15 cellular contexts compared by ENCODE assay signal in the genomic region with DNA sequence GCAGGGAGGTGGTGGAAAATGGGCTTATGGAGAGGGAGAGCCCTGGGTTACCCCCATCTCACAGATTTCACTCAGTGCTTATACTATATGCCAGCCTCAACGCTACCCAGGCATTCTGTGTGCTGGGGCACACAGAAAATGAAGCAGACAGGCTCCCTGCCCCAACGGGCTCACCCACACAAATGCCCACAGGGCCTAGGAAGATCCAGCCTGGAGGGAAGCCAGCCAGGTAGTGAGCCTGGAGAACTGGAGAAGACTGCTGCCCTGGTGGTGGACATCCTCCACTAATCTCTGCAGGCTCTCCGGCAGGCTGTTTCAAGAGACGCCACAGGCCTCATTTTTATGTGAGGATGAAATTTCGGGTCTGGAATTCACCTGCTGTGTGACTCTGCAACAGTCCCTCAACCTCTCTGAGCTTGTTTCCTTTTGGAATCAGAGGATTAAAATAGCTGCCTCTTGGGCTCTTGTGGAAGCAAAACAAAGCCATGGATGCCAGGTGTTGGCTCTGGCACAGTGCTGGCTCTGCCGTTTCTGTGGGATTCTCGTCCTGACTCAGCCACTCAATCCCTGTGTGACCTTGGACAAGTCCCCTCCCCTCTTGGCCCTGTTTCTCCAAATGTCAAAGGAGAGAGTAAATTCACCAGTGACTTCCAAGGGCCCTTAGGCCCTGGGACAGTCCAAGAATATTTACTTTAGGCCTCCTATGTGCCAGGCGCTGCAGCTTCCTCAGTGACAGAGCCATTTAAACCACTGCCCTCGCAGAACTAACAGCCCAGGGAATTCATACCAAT. TPM values are rescaled to one million over a fixed set of nuclear protein-coding genes. Genes with fewer than 3 reads are reported as not detected.
A peak's percentile ranks its signal among the peaks of the same experiment; 100 is the strongest.
DNase-seq lines count a peak whose midpoint lies in the region; ATAC-seq and TF ChIP-seq lines count a peak whose summit lies in the region.
"Had no signal": no experiment of that assay in that cellular context is flagged by ENCODE, and none has a peak within 500 bp of the region (broad histone marks: within the 10 kb centered on the region; RNA-seq: fewer than 3 reads in every experiment).

No MANE protein-coding gene starts in this region.

- no peak overlapping the region for H2BK5ac ChIP-seq in IMR-90 (ENCODE audit: low read depth, low read length, poor library complexity, severe bottlenecking)

- H3K4ac ChIP-seq in IMR-90 (ENCODE audit: low read depth, low read length), result no peak overlapping the region

- H3K56ac ChIP-seq in IMR-90 (ENCODE audit: extremely low read depth, insufficient read depth, low read length), result no peak overlapping the region

- H4K20me1 ChIP-seq in IMR-90 (ENCODE audit: insufficient read depth, low read length), result peaks cover 3% of the 10 kb centered on the region; the same call in 1 of the 2 replicates

- H3K14ac ChIP-seq in IMR-90 (replicated peaks; ENCODE audit: low read depth, low read length), result no peak overlapping the region

- intact Hi-C loops in IMR-90 (cut with micrococcal nuclease), result no loop called here
- intact Hi-C loops in esophagus squamous epithelium (cut with DNase I), result no loop called here
- intact Hi-C loops in lower leg skin (cut with DNase I; ENCODE audit: low total_unique reads), result no loop called here

- 100% methylated on average over 1 of the region's 9 CpGs; no CpG with 5 or more reads in 1 of the 2 experiments for WGBS in IMR-90 (ENCODE audit: extremely low coverage in 2 of 2, insufficient read length in 1 of 2), 2 experiments
- WGBS in esophagus squamous epithelium, 2 donors, result 38 to 64% methylated on average over 8 to 9 of the region's 9 CpGs
- WGBS in lower leg skin, 2 donors, result 49 to 63% methylated on average over 9 of the region's 9 CpGs

- H3K9me3 ChIP-seq in IMR-90 (ENCODE audit: control insufficient read depth, insufficient read depth, low read length) (no peaks in the 10 kb centered on the region), esophagus squamous epithelium (no peaks in the 10 kb centered on the region)
- H3K9me3 ChIP-seq: HAP-1, psoas muscle had no signal

- no peak overlapping the region for H3K4me2 ChIP-seq in IMR-90 (ENCODE audit: low read depth, low read length)

- no peak for TF ChIP-seq RAD21 in IMR-90 (IDR thresholded peaks at IDR 0.05; ENCODE audit: low read length)

- DNase-seq in IMR-90 (no peak), esophagus squamous epithelium (lab: John Stamatoyannopoulos, UW) (no peak), NCI-H146 (lab: John Stamatoyannopoulos, UW) (no peak), lower leg skin (ENCODE audit: low spot score in 2 of 2) (no peak)
- DNase-seq: amniotic stem cell; CD4-positive, CD25-positive, alpha-beta regulatory T cell; NCI-H2227 treated with DMSO at 0.1 percent for 48 hours; PC-9; stimulated activated CD4-positive, alpha-beta T cell treated with anti-CD3 and anti-CD28 coated beads, Interleukin-4, amount 100 ng/mL, for 24 hours; stimulated activated naive CD8-positive, alpha-beta T cell treated with anti-CD3 and anti-CD28 coated beads, Interleukin-15, Interleukin-2, amounts not matched to agents 100 U/mL and 50 U/mL, for 24 hours had no signal

- H3K4me1 ChIP-seq in IMR-90 (ENCODE audit: control insufficient read depth, insufficient read depth, low read length), result peaks cover 18% of the 10 kb centered on the region
- peaks cover 52 to 89% (median 60%) of the 10 kb centered on the region in 3 donors for H3K4me1 ChIP-seq in esophagus squamous epithelium

- H2BK120ac ChIP-seq in IMR-90 (ENCODE audit: low read depth, low read length), result no peak overlapping the region

- CTCF ChIA-PET in IMR-90 (lab: Yijun Ruan, JAX), result interaction anchor here (0.8 kb wide), 1 partner anchor 24 kb away, joined by 3 read pairs; no protein-coding TSS in a partner anchor

- H2AK5ac ChIP-seq in IMR-90 (ENCODE audit: low read depth, low read length), result 0 out of 2 replicates have a peak overlapping the region, but pooled peaks have one; percentile 24

- H3K36me3 ChIP-seq in IMR-90 (ENCODE audit: control insufficient read depth, insufficient read depth, low read length) (peaks cover 18% of the 10 kb centered on the region), esophagus squamous epithelium (peaks cover 0 to 20% (median 4%) of the 10 kb centered on the region in 3 donors)
- H3K36me3 ChIP-seq: HAP-1 had no signal

- no peak overlapping the region for H4K91ac ChIP-seq in IMR-90 (ENCODE audit: insufficient read depth, low read depth, low read length)

- no peak for ATAC-seq in IMR-90 (ENCODE audit: low read depth)
- ATAC-seq in GM21367 (IDR thresholded peaks at IDR 0.05; ENCODE audit: unreplicated experiment), result no peak
- ATAC-seq: psoas muscle; stimulated activated naive CD8-positive, alpha-beta T cell treated with anti-CD3 and anti-CD28 coated beads, Interleukin-15, Interleukin-2, amounts not matched to agents 100 U/mL and 50 U/mL, for 24 hours had no signal

- H3K27ac ChIP-seq in IMR-90 (ENCODE audit: insufficient read depth, low read length) (no peak overlapping the region), esophagus squamous epithelium (peak overlapping the region; percentile 66 to 81 (median 70)), skin epidermis (peak overlapping the region in 14 of 21 experiments; percentile 18 to 69 (median 46))
- H3K27ac ChIP-seq: PC-9, psoas muscle had no signal

- TF ChIP-seq CTCF in IMR-90 (conservative IDR thresholded peaks at IDR 0.05; ENCODE audit: low read depth, low read length), result no peak
- no peak for TF ChIP-seq CTCF in esophagus squamous epithelium (IDR thresholded peaks at IDR 0.05)
- no peak for TF ChIP-seq CTCF in lower leg skin (IDR thresholded peaks at IDR 0.05)

- H3K23ac ChIP-seq in IMR-90 (ENCODE audit: low read depth, low read length), result no peak overlapping the region

- peak overlapping the region; percentile 8 for H2AK9ac ChIP-seq in IMR-90 (replicated peaks; ENCODE audit: low read depth, low read length, poor library complexity)

- no peak for TF ChIP-seq POLR2A in IMR-90 (IDR thresholded peaks at IDR 0.05; ENCODE audit: low read depth, low read length)
- no peak for TF ChIP-seq POLR2A in esophagus squamous epithelium (IDR thresholded peaks at IDR 0.05)
- TF ChIP-seq POLR2A in lower leg skin (IDR thresholded peaks at IDR 0.05), result no peak

- H3K27me3 ChIP-seq in IMR-90 (ENCODE audit: control insufficient read depth, insufficient read depth, low read length) (no peaks in the 10 kb centered on the region), esophagus squamous epithelium (no peaks in the 10 kb centered on the region)

- POLR2A ChIA-PET in IMR-90 (lab: Charles Lee; ENCODE audit: unreplicated experiment), result interaction anchor here (0.6 kb wide), 1 partner anchor 184 kb away, joined by 3 read pairs; no protein-coding TSS in a partner anchor

- H2BK15ac ChIP-seq in IMR-90 (ENCODE audit: low read depth, low read length), result no peak overlapping the region

- no peak overlapping the region for H2BK20ac ChIP-seq in IMR-90 (ENCODE audit: low read depth, low read length)

- peaks cover 42 to 50% of the 10 kb centered on the region in 2 experiments for H3K79me1 ChIP-seq in IMR-90 (ENCODE audit: low read depth in 1 of 2, low read length in 2 of 2)

- H3K4me3 ChIP-seq in IMR-90 (ENCODE audit: insufficient read depth, low read depth, low read length) (no peak overlapping the region), esophagus squamous epithelium (no peak overlapping the region), skin epidermis (no peak overlapping the region), lower leg skin (ENCODE audit: low read depth, poor library complexity, severe bottlenecking) (no peak overlapping the region)
- H3K4me3 ChIP-seq: coronary artery, HAP-1, PC-9, psoas muscle had no signal

- no TSS peak for BruUV-seq in IMR-90 (replicated peaks; lab: Mats Ljungman, UMichigan)

- no peak overlapping the region for H3K18ac ChIP-seq in IMR-90 (ENCODE audit: low read depth, low read length)

- H4K8ac ChIP-seq in IMR-90 (ENCODE audit: low read depth in 2 of 2, low read length in 2 of 2), result no peak overlapping the region

- dilution Hi-C loops in IMR-90 (cut with HindIII; ENCODE audit: low sequenced_read_pairs, unreplicated experiment), result no loop called here

- in situ Hi-C loops in IMR-90 (cut with MboI; ENCODE audit: low sequenced_read_pairs), result no loop called here

- H2AFZ ChIP-seq in IMR-90 (replicated peaks; ENCODE audit: low read length, poor library complexity), result peak overlapping the region; percentile 49
- H2AFZ ChIP-seq: PC-9 had no signal

- H4K5ac ChIP-seq in IMR-90 (ENCODE audit: low read depth, low read length), result no peak overlapping the region

- H3K9ac ChIP-seq in IMR-90 (ENCODE audit: low read depth, low read length), result no peak overlapping the region

- H3K9me1 ChIP-seq in IMR-90 (ENCODE audit: insufficient read depth, low read length), result peaks cover 9% of the 10 kb centered on the region; the same call in 1 of the 2 replicates

TF ChIP-seq in IMR-90, 13 proteins besides CTCF, POLR2A, EP300 and RAD21:
- TF ChIP-seq MAFK (IDR thresholded peaks at IDR 0.05; ENCODE audit: low read depth, low read length) (no peak), CHD1 (IDR thresholded peaks at IDR 0.05; ENCODE audit: low read depth, low read length) (no peak), NFE2L2 (IDR thresholded peaks at IDR 0.05; ENCODE audit: low read depth, low read length) (no peak)

RNA-seq across cellular contexts. Expression of gene PAQR7, which starts 3.6 kb away (rescaled TPM):
- total RNA-seq in IMR-90 (2012; rRNA removed), result 8.3 and 9.0 TPM in 2 replicates
- 12.0 and 12.9 TPM in 2 replicates for polyA plus RNA-seq in IMR-90 (2012; rRNA removed)
- polyA plus RNA-seq in IMR-90 (2012; cell fraction: cytosol; rRNA removed), result 7.6 and 16.9 TPM in 2 replicates
- polyA plus RNA-seq in IMR-90 (2012; cell fraction: nucleus; rRNA removed; ENCODE audit: low replicate concordance), result 33.3 and 47.8 TPM in 2 replicates
- 10 to 100 TPM in 3 of 4 donors, 1 to 10 TPM in 1; 6.6 to 18.3 (median 12.1) TPM for total RNA-seq in esophagus squamous epithelium
- 10 to 100 TPM; 20.1 to 29.6 (median 24.4) TPM for total RNA-seq in lower leg skin

RNA-seq across cellular contexts. Expression of gene AUNIP, which starts 12.6 kb away (rescaled TPM):
- total RNA-seq in IMR-90 (2012; rRNA removed), result 3.9 and 5.0 TPM in 2 replicates
- 2.2 and 2.4 TPM in 2 replicates for polyA plus RNA-seq in IMR-90 (2012; rRNA removed)
- 0.52 and 0.65 TPM in 2 replicates for polyA plus RNA-seq in IMR-90 (2012; cell fraction: cytosol; rRNA removed)
- 0.39 and 0.96 TPM in 2 replicates for polyA plus RNA-seq in IMR-90 (2012; cell fraction: nucleus; rRNA removed; ENCODE audit: low replicate concordance)
- 1 to 10 TPM; 1.3 to 5.4 (median 2.5) TPM for total RNA-seq in esophagus squamous epithelium
- total RNA-seq in lower leg skin, result under 1 TPM in 1 of 4 donors, not detected in 3; 0.68 TPM
- total RNA-seq: CD4-positive, CD25-positive, alpha-beta regulatory T cell had no signal

RNA-seq across cellular contexts. Expression of gene STMN1, which starts 34.3 kb away (rescaled TPM):
- total RNA-seq in IMR-90 (2012; rRNA removed) (93.0 and 194 TPM in 2 replicates), esophagus squamous epithelium (10 to 100 TPM; 29.6 to 65.5 (median 42.7) TPM), lower leg skin (10 to 100 TPM; 19.0 to 26.5 (median 24.0) TPM)
- 179 and 273 TPM in 2 replicates for polyA plus RNA-seq in IMR-90 (2012; rRNA removed)
- 28.5 and 67.8 TPM in 2 replicates for polyA plus RNA-seq in IMR-90 (2012; cell fraction: cytosol; rRNA removed)
- 11.0 and 55.5 TPM in 2 replicates for polyA plus RNA-seq in IMR-90 (2012; cell fraction: nucleus; rRNA removed; ENCODE audit: low replicate concordance)

RNA-seq across cellular contexts. Expression of gene MTFR1L, which starts 52.1 kb away (rescaled TPM):
- total RNA-seq in IMR-90 (2012; rRNA removed) (57.2 and 69.7 TPM in 2 replicates), esophagus squamous epithelium (10 to 100 TPM; 24.4 to 53.8 (median 28.3) TPM), lower leg skin (10 to 100 TPM; 34.9 to 46.1 (median 39.7) TPM)
- polyA plus RNA-seq in IMR-90 (2012; rRNA removed), result 69.1 and 80.0 TPM in 2 replicates
- polyA plus RNA-seq in IMR-90 (2012; cell fraction: cytosol; rRNA removed), result 89.0 and 279 TPM in 2 replicates
- polyA plus RNA-seq in IMR-90 (2012; cell fraction: nucleus; rRNA removed; ENCODE audit: low replicate concordance), result 122 and 153 TPM in 2 replicates
